19 cellular contexts compared by ENCODE assay signal in the genomic region with DNA sequence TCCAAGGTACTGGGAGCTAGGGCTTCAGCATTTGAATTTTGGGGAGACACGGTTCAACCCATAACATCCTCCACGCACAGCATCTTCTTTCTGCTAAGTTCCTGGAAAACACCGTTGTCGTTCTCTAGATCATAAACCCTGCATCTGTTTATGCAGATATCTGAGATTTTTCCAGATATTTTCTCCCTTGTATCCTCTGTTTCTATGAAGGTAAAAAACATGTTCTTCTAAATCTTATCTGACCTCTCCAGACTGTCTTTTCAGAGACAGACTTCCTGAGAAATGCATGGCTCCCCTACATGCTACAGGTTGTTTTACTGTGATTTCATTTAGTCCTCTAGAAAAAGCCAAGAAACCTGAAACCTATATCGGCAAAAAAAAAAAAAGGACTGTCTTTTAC.
DNase-seq lines count a peak whose midpoint lies in the region; ATAC-seq, FAIRE-seq and TF ChIP-seq lines count a peak whose summit lies in the region.
"Had no signal": no experiment of that assay in that cellular context is flagged by ENCODE, and none has a peak within 500 bp of the region (broad histone marks: within the 10 kb centered on the region; RNA-seq: fewer than 3 reads in every experiment).

No MANE protein-coding gene starts in this region.

- CTCF ChIA-PET in CD8-positive, alpha-beta T cell (lab: Charles Lee) = interaction anchor here (1.3 to 3.3 kb wide), 5 partner anchors 10 to 192 kb away, joined by 3 to 17 read pairs (median 6); no protein-coding TSS in a partner anchor

- H3K27me3 ChIP-seq in CD8-positive, alpha-beta T cell (ENCODE audit: insufficient read depth, low read length) = no peaks in the 10 kb centered on the region
- H3K27me3 ChIP-seq in suprapubic skin = no peaks in the 10 kb centered on the region
- H3K27me3 ChIP-seq in WERI-Rb-1 (ENCODE audit: insufficient read depth, low read depth, severe bottlenecking) = no peaks in the 10 kb centered on the region
- no peaks in the 10 kb centered on the region for H3K27me3 ChIP-seq in pancreas
- H3K27me3 ChIP-seq: MG63 had no signal

- 68% methylated on average over 5 of the region's 5 CpGs for WGBS in suprapubic skin
- 83% methylated on average over 5 of the region's 5 CpGs for WGBS in pancreas, 2 donors

- H3K27me3 Mint-ChIP-seq in activated T-cell treated with anti-CD3 and anti-CD28 coated beads, Interleukin-2, amount 50 U/mL, for 4 hours (ENCODE audit: low read depth) = peaks cover 2% of the 10 kb centered on the region
- H3K27me3 Mint-ChIP-seq in CD8-positive, alpha-beta T cell (ENCODE audit: low read depth) = no peaks in the 10 kb centered on the region
- H3K27me3 Mint-ChIP-seq in T-helper 17 cell (no peaks in the 10 kb centered on the region), immature natural killer cell (ENCODE audit: low read depth in 3 of 3) (peaks cover under 1 to 6% (median 1%) of the 10 kb centered on the region in 3 donors)

- H3K36me3 Mint-ChIP-seq in activated T-cell treated with anti-CD3 and anti-CD28 coated beads, Interleukin-2, amount 50 U/mL, for 4 hours (ENCODE audit: insufficient read depth) = peaks cover 18% of the 10 kb centered on the region
- H3K36me3 Mint-ChIP-seq in CD8-positive, alpha-beta T cell = peaks cover 50% of the 10 kb centered on the region
- H3K36me3 Mint-ChIP-seq in T-helper 17 cell (ENCODE audit: low read depth) (peaks cover 3% of the 10 kb centered on the region), immature natural killer cell (peaks cover 4 to 26% (median 8%) of the 10 kb centered on the region in 3 donors)

- no peak for TF ChIP-seq EP300 in suprapubic skin (IDR thresholded peaks at IDR 0.05)

- ATAC-seq in activated T-cell treated with anti-CD3 and anti-CD28 coated beads, Interleukin-2, amount 50 U/mL, for 4 hours = no peak
- ATAC-seq in CD8-positive, alpha-beta T cell = no peak
- ATAC-seq in T-helper 17 cell (no peak), pancreas (no peak)
- ATAC-seq: HepG2, PC-3 had no signal

- intact Hi-C loops in CD8-positive, alpha-beta T cell (cut with DNase I, micrococcal nuclease) = no loop called here
- intact Hi-C loops in pancreas (cut with DNase I) = no loop called here

- H3K27ac Mint-ChIP-seq in CD8-positive, alpha-beta T cell = peak overlapping the region; percentile 90
- H3K27ac Mint-ChIP-seq in T-helper 17 cell = peak overlapping the region; percentile 90
- H3K27ac Mint-ChIP-seq in immature natural killer cell = peak overlapping the region in 3 of 6 donors; percentile 8 to 86 (median 33)
- H3K27ac Mint-ChIP-seq: B cell had no signal

- peaks cover 90% of the 10 kb centered on the region for H3K4me1 Mint-ChIP-seq in activated T-cell treated with anti-CD3 and anti-CD28 coated beads, Interleukin-2, amount 50 U/mL, for 4 hours (ENCODE audit: low read depth)
- H3K4me1 Mint-ChIP-seq in CD8-positive, alpha-beta T cell (ENCODE audit: low read depth) = peaks cover 91% of the 10 kb centered on the region
- H3K4me1 Mint-ChIP-seq in T-helper 17 cell (peaks cover 69% of the 10 kb centered on the region), immature natural killer cell (peaks cover 69 to 95% of the 10 kb centered on the region in 2 donors)

- H3K4me1 ChIP-seq in CD8-positive, alpha-beta T cell (ENCODE audit: insufficient read depth, low read length) = peaks cover 86% of the 10 kb centered on the region
- H3K4me1 ChIP-seq in suprapubic skin (no peaks in the 10 kb centered on the region), pancreas (no peaks in the 10 kb centered on the region)

- H3K4me3 ChIP-seq in CD8-positive, alpha-beta T cell (ENCODE audit: low read depth, low read length) = peak overlapping the region; percentile 54
- H3K4me3 ChIP-seq in suprapubic skin (no peak overlapping the region), WERI-Rb-1 (ENCODE audit: low read depth, low read length) (no peak overlapping the region), pancreas (no peak overlapping the region)
- H3K4me3 ChIP-seq: MG63 had no signal

- TF ChIP-seq POLR2A in suprapubic skin (IDR thresholded peaks at IDR 0.05) = no peak

- no peak for DNase-seq in activated T-cell treated with anti-CD3 and anti-CD28 coated beads, Interleukin-2, amount 50 U/mL, for 4 hours
- no peak for DNase-seq in activated T-cell treated with anti-CD3 and anti-CD28 coated beads, Interleukin-2, amount 50 U/mL, for 1 hour
- DNase-seq in CD8-positive, alpha-beta T cell = no peak
- no peak for DNase-seq in T-helper 17 cell
- no peak for DNase-seq in immature natural killer cell
- DNase-seq in suprapubic skin (ENCODE audit: low spot score in 2 of 2) = no peak
- no peak for DNase-seq in WERI-Rb-1
- no peak for DNase-seq in pancreas
- DNase-seq: ACHN, DMS 273 treated with DMSO at 0.1 percent for 48 hours, MG63, NCI-H1105, NCI-H187, NCI-H446, NCI-H748 treated with DMSO at 0.1 percent for 48 hours, PC-3 had no signal

- no peaks in the 10 kb centered on the region for H3K9me3 Mint-ChIP-seq in activated T-cell treated with anti-CD3 and anti-CD28 coated beads, Interleukin-2, amount 50 U/mL, for 4 hours
- no peaks in the 10 kb centered on the region for H3K9me3 Mint-ChIP-seq in CD8-positive, alpha-beta T cell
- H3K9me3 Mint-ChIP-seq in immature natural killer cell = no peaks in the 10 kb centered on the region

- H3K4me3 Mint-ChIP-seq in activated T-cell treated with anti-CD3 and anti-CD28 coated beads, Interleukin-2, amount 50 U/mL, for 4 hours = peak overlapping the region; percentile 75
- H3K4me3 Mint-ChIP-seq in CD8-positive, alpha-beta T cell = peak overlapping the region; percentile 88
- H3K4me3 Mint-ChIP-seq in T-helper 17 cell = peak overlapping the region; percentile 80
- peak overlapping the region; percentile 46 to 87 (median 54) for H3K4me3 Mint-ChIP-seq in immature natural killer cell
- H3K4me3 Mint-ChIP-seq: B cell had no signal

- TF ChIP-seq CTCF in CD8-positive, alpha-beta T cell (IDR thresholded peaks at IDR 0.05) = no peak
- TF ChIP-seq CTCF in suprapubic skin (IDR thresholded peaks at IDR 0.05) = no peak
- TF ChIP-seq CTCF in WERI-Rb-1 (IDR thresholded peaks at IDR 0.05; ENCODE audit: low read depth, low read length) = no peak
- TF ChIP-seq CTCF in pancreas (IDR thresholded peaks at IDR 0.05) = no peak

- POLR2A ChIA-PET in CD8-positive, alpha-beta T cell (lab: Charles Lee) = interaction anchor here (0.9 to 2.9 kb wide), 2 partner anchors 18 to 155 kb away, joined by 4 to 11 read pairs; no protein-coding TSS in a partner anchor

- no peaks in the 10 kb centered on the region for H3K9me3 ChIP-seq in CD8-positive, alpha-beta T cell (ENCODE audit: low read length)
- H3K9me3 ChIP-seq in T-helper 17 cell (ENCODE audit: control insufficient read depth, low read length, poor library complexity, severe bottlenecking) = no peaks in the 10 kb centered on the region
- H3K9me3 ChIP-seq in suprapubic skin = no peaks in the 10 kb centered on the region
- H3K9me3 ChIP-seq in WERI-Rb-1 (ENCODE audit: severe bottlenecking) = peaks cover 2% of the 10 kb centered on the region
- no peaks in the 10 kb centered on the region for H3K9me3 ChIP-seq in pancreas
- H3K9me3 ChIP-seq: MG63 had no signal

- no peak overlapping the region for H3K27ac ChIP-seq in CD8-positive, alpha-beta T cell (ENCODE audit: low read depth, low read length)
- H3K27ac ChIP-seq in suprapubic skin (no peak overlapping the region), WERI-Rb-1 (no peak overlapping the region), pancreas (no peak overlapping the region)

- H3K36me3 ChIP-seq in CD8-positive, alpha-beta T cell (ENCODE audit: insufficient read depth, low read length) = no peaks in the 10 kb centered on the region
- H3K36me3 ChIP-seq in suprapubic skin = no peaks in the 10 kb centered on the region
- no peaks in the 10 kb centered on the region for H3K36me3 ChIP-seq in WERI-Rb-1
- no peaks in the 10 kb centered on the region for H3K36me3 ChIP-seq in pancreas
- H3K36me3 ChIP-seq: MG63 had no signal

- FAIRE-seq in pancreas (lab: Jason Lieb, UNC) = no peak
- FAIRE-seq: H54, HepG2 had no signal
